ENCODE assay signal across 1 cellular context in the genomic region with DNA sequence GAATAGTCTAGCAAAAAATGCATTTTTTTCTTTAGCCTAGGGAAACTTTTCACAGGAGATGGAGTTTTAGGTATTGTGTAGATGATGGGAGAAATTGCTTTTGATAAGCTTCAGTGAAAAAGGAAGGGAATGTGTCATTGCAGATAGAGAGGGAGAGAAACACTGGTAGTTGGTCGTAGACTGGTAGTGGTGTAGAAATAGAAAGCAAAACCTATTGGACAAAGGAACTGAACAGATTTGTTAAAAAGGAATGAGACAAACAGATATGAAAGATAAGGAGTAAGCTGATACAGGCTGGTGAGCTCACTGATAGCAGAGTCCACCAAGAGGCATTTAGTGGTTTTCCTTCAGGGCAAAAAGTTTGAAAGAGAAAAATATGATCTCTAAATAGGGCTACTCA.
TF ChIP-seq lines count a peak whose summit lies in the region.

No MANE protein-coding gene starts in this region.

TF ChIP-seq in HEK293, 187 proteins besides CTCF, POLR2A, EP300 and RAD21 (continued from another document):
- TF ChIP-seq, protein P1, sequence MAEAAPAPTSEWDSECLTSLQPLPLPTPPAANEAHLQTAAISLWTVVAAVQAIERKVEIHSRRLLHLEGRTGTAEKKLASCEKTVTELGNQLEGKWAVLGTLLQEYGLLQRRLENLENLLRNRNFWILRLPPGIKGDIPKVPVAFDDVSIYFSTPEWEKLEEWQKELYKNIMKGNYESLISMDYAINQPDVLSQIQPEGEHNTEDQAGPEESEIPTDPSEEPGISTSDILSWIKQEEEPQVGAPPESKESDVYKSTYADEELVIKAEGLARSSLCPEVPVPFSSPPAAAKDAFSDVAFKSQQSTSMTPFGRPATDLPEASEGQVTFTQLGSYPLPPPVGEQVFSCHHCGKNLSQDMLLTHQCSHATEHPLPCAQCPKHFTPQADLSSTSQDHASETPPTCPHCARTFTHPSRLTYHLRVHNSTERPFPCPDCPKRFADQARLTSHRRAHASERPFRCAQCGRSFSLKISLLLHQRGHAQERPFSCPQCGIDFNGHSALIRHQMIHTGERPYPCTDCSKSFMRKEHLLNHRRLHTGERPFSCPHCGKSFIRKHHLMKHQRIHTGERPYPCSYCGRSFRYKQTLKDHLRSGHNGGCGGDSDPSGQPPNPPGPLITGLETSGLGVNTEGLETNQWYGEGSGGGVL (tag by site-specific recombination; IDR thresholded peaks at IDR 0.05): no peak
- 0 out of 2 replicates have a peak, but pooled peaks have one; percentile 29 for TF ChIP-seq ZNF843 (tag by site-specific recombination; IDR thresholded peaks at IDR 0.05)
- TF ChIP-seq ZNF510 (tag by site-specific recombination; IDR thresholded peaks at IDR 0.05; ENCODE audit: insufficient replicate concordance): no peak
- TF ChIP-seq, protein P2, sequence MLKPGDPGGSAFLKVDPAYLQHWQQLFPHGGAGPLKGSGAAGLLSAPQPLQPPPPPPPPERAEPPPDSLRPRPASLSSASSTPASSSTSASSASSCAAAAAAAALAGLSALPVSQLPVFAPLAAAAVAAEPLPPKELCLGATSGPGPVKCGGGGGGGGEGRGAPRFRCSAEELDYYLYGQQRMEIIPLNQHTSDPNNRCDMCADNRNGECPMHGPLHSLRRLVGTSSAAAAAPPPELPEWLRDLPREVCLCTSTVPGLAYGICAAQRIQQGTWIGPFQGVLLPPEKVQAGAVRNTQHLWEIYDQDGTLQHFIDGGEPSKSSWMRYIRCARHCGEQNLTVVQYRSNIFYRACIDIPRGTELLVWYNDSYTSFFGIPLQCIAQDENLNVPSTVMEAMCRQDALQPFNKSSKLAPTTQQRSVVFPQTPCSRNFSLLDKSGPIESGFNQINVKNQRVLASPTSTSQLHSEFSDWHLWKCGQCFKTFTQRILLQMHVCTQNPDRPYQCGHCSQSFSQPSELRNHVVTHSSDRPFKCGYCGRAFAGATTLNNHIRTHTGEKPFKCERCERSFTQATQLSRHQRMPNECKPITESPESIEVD (tag by site-specific recombination; IDR thresholded peaks at IDR 0.05): 0 out of 2 replicates have a peak, but pooled peaks have one; percentile 26
